Comparison of ENCODE assay signal across 2 cellular contexts in the genomic region with DNA sequence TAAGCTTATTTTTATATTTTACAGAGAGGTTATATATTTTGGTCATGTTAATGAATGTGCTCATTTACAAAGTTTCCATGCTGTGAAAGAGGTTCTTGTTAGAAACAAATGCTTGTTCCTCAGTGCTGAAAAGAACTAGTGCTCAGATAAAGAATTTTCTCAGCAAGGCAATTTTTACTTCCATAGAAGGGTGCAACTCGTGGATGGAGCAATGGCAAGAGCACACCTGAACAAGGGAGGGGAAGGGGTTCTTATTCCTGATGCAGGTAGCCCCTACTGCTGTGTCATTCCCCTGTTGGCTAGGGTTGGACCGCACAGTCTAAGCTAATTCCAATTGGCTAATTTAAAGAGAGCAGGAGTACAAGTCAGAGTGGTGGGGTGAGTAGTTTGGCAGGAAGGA.
TF ChIP-seq lines count a peak whose summit lies in the region.

No MANE protein-coding gene starts in this region.

TF ChIP-seq in K562, 482 proteins besides CTCF, POLR2A, EP300 and RAD21:
- TF ChIP-seq TRIM28 (IDR thresholded peaks at IDR 0.05) (peak; percentile 58; the same call in 1 of the 2 replicates), CBX3 (IDR thresholded peaks at IDR 0.05; ENCODE audit: borderline replicate concordance in 1 of 2, low read length in 2 of 2) (peak in 1 of 2 experiments; percentile 72; a peak in 2 of 3 replicates)

TF ChIP-seq in HepG2, 621 proteins besides CTCF, POLR2A, EP300 and RAD21:
- peak; percentile 58; the same call in 1 of the 2 replicates for TF ChIP-seq ZNF562 (CRISPR knock-in tag; IDR thresholded peaks at IDR 0.05; ENCODE audit: borderline replicate concordance)
